Comparison of ENCODE assay signal across 1 cellular context in the genomic region with DNA sequence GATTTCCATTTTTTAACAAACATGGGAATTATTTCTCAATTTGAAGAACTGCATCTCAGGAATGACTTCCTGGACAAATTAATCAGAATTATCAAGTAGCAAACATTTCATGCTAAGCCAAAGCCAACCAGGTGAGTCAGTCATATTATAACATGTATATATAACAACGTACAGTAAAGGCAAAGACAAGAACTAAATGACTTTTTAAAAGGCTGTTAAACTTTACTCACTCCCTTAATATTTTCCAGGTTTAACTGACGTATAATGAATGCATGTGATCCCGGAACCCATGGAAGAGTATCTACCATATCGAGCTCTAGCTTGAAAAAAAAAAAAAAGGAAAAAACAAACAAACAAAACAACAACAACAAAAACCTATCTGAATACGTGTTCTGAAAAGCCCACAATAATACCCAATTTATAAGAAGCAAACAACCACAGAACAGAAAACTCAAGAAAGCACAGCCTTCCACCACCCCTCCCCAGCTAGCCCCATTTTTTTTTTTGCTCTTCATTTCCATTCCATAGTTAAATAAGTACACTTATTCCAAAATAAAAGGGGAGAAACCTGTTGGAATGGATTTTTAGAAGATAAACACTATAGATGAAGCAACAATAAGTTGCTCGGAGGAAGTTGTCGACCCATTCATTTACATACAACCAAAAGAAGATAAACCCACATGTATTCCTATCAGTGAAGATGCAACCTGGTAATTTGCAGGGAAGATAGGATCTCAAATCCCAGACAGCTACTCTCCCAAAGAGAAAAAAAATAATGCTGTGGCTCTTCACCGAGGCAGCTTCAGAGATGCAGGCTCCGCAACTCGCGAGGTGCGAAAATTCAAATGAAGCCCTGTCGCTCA.
TF ChIP-seq lines count a peak whose summit lies in the region.

No MANE protein-coding gene starts in this region.

TF ChIP-seq in HEK293, 187 proteins besides CTCF, POLR2A, EP300 and RAD21 (continued from another document):
- TF ChIP-seq, protein P1, sequence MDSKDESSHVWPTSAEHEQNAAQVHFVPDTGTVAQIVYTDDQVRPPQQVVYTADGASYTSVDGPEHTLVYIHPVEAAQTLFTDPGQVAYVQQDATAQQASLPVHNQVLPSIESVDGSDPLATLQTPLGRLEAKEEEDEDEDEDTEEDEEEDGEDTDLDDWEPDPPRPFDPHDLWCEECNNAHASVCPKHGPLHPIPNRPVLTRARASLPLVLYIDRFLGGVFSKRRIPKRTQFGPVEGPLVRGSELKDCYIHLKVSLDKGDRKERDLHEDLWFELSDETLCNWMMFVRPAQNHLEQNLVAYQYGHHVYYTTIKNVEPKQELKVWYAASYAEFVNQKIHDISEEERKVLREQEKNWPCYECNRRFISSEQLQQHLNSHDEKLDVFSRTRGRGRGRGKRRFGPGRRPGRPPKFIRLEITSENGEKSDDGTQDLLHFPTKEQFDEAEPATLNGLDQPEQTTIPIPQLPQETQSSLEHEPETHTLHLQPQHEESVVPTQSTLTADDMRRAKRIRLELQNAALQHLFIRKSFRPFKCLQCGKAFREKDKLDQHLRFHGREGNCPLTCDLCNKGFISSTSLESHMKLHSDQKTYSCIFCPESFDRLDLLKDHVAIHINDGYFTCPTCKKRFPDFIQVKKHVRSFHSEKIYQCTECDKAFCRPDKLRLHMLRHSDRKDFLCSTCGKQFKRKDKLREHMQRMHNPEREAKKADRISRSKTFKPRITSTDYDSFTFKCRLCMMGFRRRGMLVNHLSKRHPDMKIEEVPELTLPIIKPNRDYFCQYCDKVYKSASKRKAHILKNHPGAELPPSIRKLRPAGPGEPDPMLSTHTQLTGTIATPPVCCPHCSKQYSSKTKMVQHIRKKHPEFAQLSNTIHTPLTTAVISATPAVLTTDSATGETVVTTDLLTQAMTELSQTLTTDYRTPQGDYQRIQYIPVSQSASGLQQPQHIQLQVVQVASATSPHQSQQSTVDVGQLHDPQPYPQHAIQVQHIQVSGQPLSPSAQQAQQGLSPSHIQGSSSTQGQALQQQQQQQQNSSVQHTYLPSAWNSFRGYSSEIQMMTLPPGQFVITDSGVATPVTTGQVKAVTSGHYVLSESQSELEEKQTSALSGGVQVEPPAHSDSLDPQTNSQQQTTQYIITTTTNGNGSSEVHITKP (tag by site-specific recombination; IDR thresholded peaks at IDR 0.05): peak; percentile 50
- TF ChIP-seq ZBTB48 (tag by site-specific recombination; IDR thresholded peaks at IDR 0.05): peak; percentile 92
- TF ChIP-seq SP7 (tag by site-specific recombination; IDR thresholded peaks at IDR 0.05): peak; percentile 3; the same call in 1 of the 2 replicates
- TF ChIP-seq, protein P2, sequence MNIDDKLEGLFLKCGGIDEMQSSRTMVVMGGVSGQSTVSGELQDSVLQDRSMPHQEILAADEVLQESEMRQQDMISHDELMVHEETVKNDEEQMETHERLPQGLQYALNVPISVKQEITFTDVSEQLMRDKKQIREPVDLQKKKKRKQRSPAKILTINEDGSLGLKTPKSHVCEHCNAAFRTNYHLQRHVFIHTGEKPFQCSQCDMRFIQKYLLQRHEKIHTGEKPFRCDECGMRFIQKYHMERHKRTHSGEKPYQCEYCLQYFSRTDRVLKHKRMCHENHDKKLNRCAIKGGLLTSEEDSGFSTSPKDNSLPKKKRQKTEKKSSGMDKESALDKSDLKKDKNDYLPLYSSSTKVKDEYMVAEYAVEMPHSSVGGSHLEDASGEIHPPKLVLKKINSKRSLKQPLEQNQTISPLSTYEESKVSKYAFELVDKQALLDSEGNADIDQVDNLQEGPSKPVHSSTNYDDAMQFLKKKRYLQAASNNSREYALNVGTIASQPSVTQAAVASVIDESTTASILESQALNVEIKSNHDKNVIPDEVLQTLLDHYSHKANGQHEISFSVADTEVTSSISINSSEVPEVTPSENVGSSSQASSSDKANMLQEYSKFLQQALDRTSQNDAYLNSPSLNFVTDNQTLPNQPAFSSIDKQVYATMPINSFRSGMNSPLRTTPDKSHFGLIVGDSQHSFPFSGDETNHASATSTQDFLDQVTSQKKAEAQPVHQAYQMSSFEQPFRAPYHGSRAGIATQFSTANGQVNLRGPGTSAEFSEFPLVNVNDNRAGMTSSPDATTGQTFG (tag by site-specific recombination; IDR thresholded peaks at IDR 0.05; ENCODE audit: borderline replicate concordance): no peak
- peak; percentile 49; the same call in 1 of the 2 replicates for TF ChIP-seq ZNF610 (tag by site-specific recombination; IDR thresholded peaks at IDR 0.05; ENCODE audit: borderline replicate concordance)
- no peak for TF ChIP-seq ZNF670 (tag by site-specific recombination; IDR thresholded peaks at IDR 0.05; ENCODE audit: low read depth)
- TF ChIP-seq ZBTB20 (tag by site-specific recombination; IDR thresholded peaks at IDR 0.05): no peak
- TF ChIP-seq, protein P3, sequence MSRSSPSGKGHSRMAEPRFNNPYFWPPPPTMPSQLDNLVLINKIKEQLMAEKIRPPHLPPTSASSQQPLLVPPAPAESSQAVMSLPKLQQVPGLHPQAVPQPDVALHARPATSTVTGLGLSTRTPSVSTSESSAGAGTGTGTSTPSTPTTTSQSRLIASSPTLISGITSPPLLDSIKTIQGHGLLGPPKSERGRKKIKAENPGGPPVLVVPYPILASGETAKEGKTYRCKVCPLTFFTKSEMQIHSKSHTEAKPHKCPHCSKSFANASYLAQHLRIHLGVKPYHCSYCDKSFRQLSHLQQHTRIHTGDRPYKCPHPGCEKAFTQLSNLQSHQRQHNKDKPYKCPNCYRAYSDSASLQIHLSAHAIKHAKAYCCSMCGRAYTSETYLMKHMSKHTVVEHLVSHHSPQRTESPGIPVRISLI (tag by site-specific recombination; IDR thresholded peaks at IDR 0.05): peak; percentile 65; the same call in 1 of the 2 replicates
